ENCODE assay signal across 8 cellular contexts in genomic region chr6:136607932-136608772, GRCh38. TPM values are rescaled to one million over a fixed set of nuclear protein-coding genes. Genes with fewer than 3 reads are reported as not detected.
DNase-seq lines count a peak whose midpoint lies in the region; ATAC-seq, FAIRE-seq and TF ChIP-seq lines count a peak whose summit lies in the region.

No MANE protein-coding gene starts in this region.

- H3K9ac ChIP-seq in KMS-11, result no peak overlapping the region

- FAIRE-seq in small intestine (lab: Jason Lieb, UNC), result no peak

- 65% methylated on average over 12 of the region's 12 CpGs for WGBS in right cardiac atrium
- 71 to 73% (median 72%) methylated on average over 12 of the region's 12 CpGs for WGBS in small intestine, 3 donors

- no peak overlapping the region for H3K27ac Mint-ChIP-seq in activated naive CD8-positive, alpha-beta T cell treated with anti-CD3 and anti-CD28 coated beads, Interleukin-2, amount 10 ng/mL, durations not matched to agents 7 days and 5 days

- H3K4me3 Mint-ChIP-seq in activated naive CD8-positive, alpha-beta T cell treated with anti-CD3 and anti-CD28 coated beads, Interleukin-2, amount 10 ng/mL, durations not matched to agents 7 days and 5 days, result no peak overlapping the region

- ATAC-seq in GM21576 (IDR thresholded peaks at IDR 0.05; ENCODE audit: unreplicated experiment) (peak; percentile 86), right cardiac atrium (peak in 1 of 2 donors; percentile 26)
- ATAC-seq in activated naive CD8-positive, alpha-beta T cell treated with anti-CD3 and anti-CD28 coated beads, Interleukin-2, amount 10 ng/mL, durations not matched to agents 7 days and 5 days (ENCODE audit: low read depth), result peak; percentile 93

- intact Hi-C loops in right cardiac atrium (cut with DNase I), result no loop called here

- no peak overlapping the region for H3K4me2 ChIP-seq in KMS-11

- peaks cover 5% of the 10 kb centered on the region for H3K4me1 ChIP-seq in KMS-11 (ENCODE audit: low read depth, poor library complexity, severe bottlenecking)
- peaks cover 2% of the 10 kb centered on the region for H3K4me1 ChIP-seq in right cardiac atrium (ENCODE audit: control insufficient read depth, insufficient read depth, low read length)
- peaks cover 0 to 11% of the 10 kb centered on the region in 2 donors for H3K4me1 ChIP-seq in small intestine (ENCODE audit: control insufficient read depth in 2 of 2, insufficient read depth in 1 of 2, low read depth in 1 of 2, low read length in 1 of 2)

- peaks cover 7% of the 10 kb centered on the region for H3K4me1 Mint-ChIP-seq in activated naive CD8-positive, alpha-beta T cell treated with anti-CD3 and anti-CD28 coated beads, Interleukin-2, amount 10 ng/mL, durations not matched to agents 7 days and 5 days

- POLR2A ChIA-PET in activated naive CD8-positive, alpha-beta T cell treated with anti-CD3 and anti-CD28 coated beads, Interleukin-2, amount 10 ng/mL, durations not matched to agents 7 days and 5 days (lab: Charles Lee), result no interaction called here

- H2AFZ ChIP-seq in KMS-11 (ENCODE audit: low read depth), result no peak overlapping the region

- H3K36me3 Mint-ChIP-seq in activated naive CD8-positive, alpha-beta T cell treated with anti-CD3 and anti-CD28 coated beads, Interleukin-2, amount 10 ng/mL, durations not matched to agents 7 days and 5 days, result peaks cover 20% of the 10 kb centered on the region

- peak; percentile 93 for TF ChIP-seq CTCF in KMS-11 (conservative IDR thresholded peaks at IDR 0.05; ENCODE audit: low read depth, low read length)

- no peak overlapping the region for H3K4me3 ChIP-seq in KMS-11 (IDR thresholded peaks at IDR 0.05; ENCODE audit: insufficient read depth, low read depth, low read length)
- H3K4me3 ChIP-seq in right cardiac atrium (ENCODE audit: low read length), result no peak overlapping the region
- H3K4me3 ChIP-seq in small intestine (ENCODE audit: low read depth in 1 of 2, low read length in 2 of 2), result no peak overlapping the region

- peak; percentile 76 for DNase-seq in ELR (ENCODE audit: low read depth)
- DNase-seq in SKM-1 treated with dmso at 0.1 percent for 144 hours (lab: John Stamatoyannopoulos, UW; ENCODE audit: unreplicated experiment), result peak; percentile 37
- peak; percentile 67 for DNase-seq in activated naive CD8-positive, alpha-beta T cell treated with anti-CD3 and anti-CD28 coated beads, Interleukin-2, amount 10 ng/mL, durations not matched to agents 7 days and 5 days
- DNase-seq in right cardiac atrium, result peak; percentile 34 to 78 (median 62)
- peak; percentile 76 for DNase-seq in small intestine
- DNase-seq in epidermal melanocyte (ENCODE audit: insufficient read length, low spot score), result no peak

- H3K79me2 ChIP-seq in KMS-11 (ENCODE audit: insufficient read depth, low read depth), result no peaks in the 10 kb centered on the region

- no peaks in the 10 kb centered on the region for H3K27me3 ChIP-seq in KMS-11 (ENCODE audit: insufficient read depth, low read depth)
- H3K27me3 ChIP-seq in right cardiac atrium (ENCODE audit: control insufficient read depth, insufficient read depth), result no peaks in the 10 kb centered on the region
- no peaks in the 10 kb centered on the region for H3K27me3 ChIP-seq in small intestine (ENCODE audit: control insufficient read depth in 2 of 2, insufficient read depth in 2 of 2, low read length in 2 of 2)

- H3K36me3 ChIP-seq in KMS-11 (ENCODE audit: insufficient read depth) (no peaks in the 10 kb centered on the region), small intestine (ENCODE audit: control insufficient read depth in 2 of 2, insufficient read depth in 2 of 2, low read length in 2 of 2) (peaks cover 0 to 3% of the 10 kb centered on the region in 2 donors)

- no peaks in the 10 kb centered on the region for H3K9me3 ChIP-seq in right cardiac atrium (ENCODE audit: control insufficient read depth, low read length)
- H3K9me3 ChIP-seq in small intestine (ENCODE audit: control insufficient read depth, low read depth), result no peaks in the 10 kb centered on the region

- no peaks in the 10 kb centered on the region for H3K9me3 Mint-ChIP-seq in activated naive CD8-positive, alpha-beta T cell treated with anti-CD3 and anti-CD28 coated beads, Interleukin-2, amount 10 ng/mL, durations not matched to agents 7 days and 5 days

- H3K27ac ChIP-seq in KMS-11 (no peak overlapping the region), right cardiac atrium (ENCODE audit: low read length) (no peak overlapping the region), small intestine (ENCODE audit: low read depth in 1 of 2, low read length in 1 of 2) (peak overlapping the region in 1 of 2 donors; percentile 37)

- no peaks in the 10 kb centered on the region for H4K20me1 ChIP-seq in KMS-11 (ENCODE audit: insufficient read depth)

- H3K27me3 Mint-ChIP-seq in activated naive CD8-positive, alpha-beta T cell treated with anti-CD3 and anti-CD28 coated beads, Interleukin-2, amount 10 ng/mL, durations not matched to agents 7 days and 5 days, result no peaks in the 10 kb centered on the region

RNA-seq across cellular contexts. Expression of gene MAP7, which starts 57.9 kb away (rescaled TPM):
- total RNA-seq in activated naive CD8-positive, alpha-beta T cell treated with anti-CD3 and anti-CD28 coated beads, Interleukin-2, amount 10 ng/mL, durations not matched to agents 7 days and 5 days, result under 1 TPM; 0.14 to 0.48 TPM
- total RNA-seq in right cardiac atrium, result 1 to 10 TPM; 1.3 to 2.5 (median 1.8) TPM
- polyA plus RNA-seq in right cardiac atrium (0.79 TPM), small intestine (10 to 100 TPM; 18.3 to 24.4 (median 18.4) TPM)
